8 cellular contexts compared by ENCODE assay signal in the genomic region with DNA sequence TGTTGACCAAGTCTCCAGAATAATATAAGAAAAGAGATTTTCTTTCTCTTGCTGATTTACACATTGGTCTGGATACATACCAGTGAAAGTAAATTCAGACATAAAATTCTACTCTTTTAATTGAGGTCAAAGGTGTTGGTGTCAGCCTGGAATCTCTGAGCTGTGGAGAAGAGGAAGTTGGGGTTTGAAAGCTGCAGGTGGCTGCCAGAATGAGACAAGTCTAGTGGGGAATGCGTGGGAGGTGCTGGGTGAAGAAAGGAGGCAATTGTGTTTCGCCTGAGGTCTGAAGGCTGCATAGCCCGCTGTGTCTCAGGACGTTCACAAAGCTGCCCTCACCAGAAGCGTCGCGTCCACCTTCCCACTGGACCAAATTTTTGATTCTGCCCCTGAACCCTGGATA.
A peak's percentile ranks its signal among the peaks of the same experiment; 100 is the strongest.
DNase-seq lines count a peak whose midpoint lies in the region; ATAC-seq and TF ChIP-seq lines count a peak whose summit lies in the region.

No MANE protein-coding gene starts in this region.

- ATAC-seq in GM21390 (IDR thresholded peaks at IDR 0.05; ENCODE audit: unreplicated experiment), result peak; percentile 72

- H3K27ac ChIP-seq in HL-60 (replicated peaks), result no peak overlapping the region

- no peak overlapping the region for H3K4me3 ChIP-seq in HL-60 (replicated peaks; ENCODE audit: insufficient read depth, low read length)
- H3K4me3 ChIP-seq in cardiac fibroblast (replicated peaks in 1 of 2; ENCODE audit: low read depth in 2 of 2, low read length in 2 of 2), result no peak overlapping the region

- no peaks in the 10 kb centered on the region for H3K27me3 ChIP-seq in HL-60 (ENCODE audit: insufficient read depth, poor library complexity, severe bottlenecking)

- TF ChIP-seq CTCF in GM10266 (IDR thresholded peaks at IDR 0.05; ENCODE audit: control insufficient read depth, insufficient read depth, low read depth, missing control alignments) (no peak), HL-60 (IDR thresholded peaks at IDR 0.05; ENCODE audit: insufficient read depth, low read length) (no peak), cardiac fibroblast (IDR thresholded peaks at IDR 0.05; ENCODE audit: low read depth, low read length) (no peak)

- DNase-seq in GM10266 (ENCODE audit: extremely low spot score), result peak; percentile 39
- peak; percentile 30 to 69 for DNase-seq in HL-60 (ENCODE audit: low read depth in 1 of 2, low spot score in 1 of 2)
- peak; percentile 13 to 17 for DNase-seq in cardiac fibroblast (ENCODE audit: low read depth in 2 of 2)
- no peak for DNase-seq in NCI-H1105 (lab: John Stamatoyannopoulos, UW)
- DNase-seq in DMS79 treated with DMSO at 0.1 percent for 48 hours (lab: John Stamatoyannopoulos, UW), result no peak
- no peak for DNase-seq in AG20443 (ENCODE audit: low spot score)
- no peak for DNase-seq in midbrain (lab: John Stamatoyannopoulos, UW)

Comparison
In these comparisons a context has a peak if more than half of its experiments do, and no peak if none do; other contexts are left out.
1. DNase-seq: peak in GM10266 (single experiment), HL-60 (2 of 2) and cardiac fibroblast (2 of 2); none in NCI-H1105 (single experiment), DMS79 treated with DMSO at 0.1 percent for 48 hours (single experiment), AG20443 (single experiment) and midbrain (single experiment).